7 cellular contexts compared by ENCODE assay signal in genomic region chr12:25052191-25053020, GRCh38.
A peak's percentile ranks its signal among the peaks of the same experiment; 100 is the strongest.
DNase-seq lines count a peak whose midpoint lies in the region; ATAC-seq, FAIRE-seq and TF ChIP-seq lines count a peak whose summit lies in the region.

No MANE protein-coding gene starts in this region.

- no peak overlapping the region for H3K9ac ChIP-seq in astrocyte (ENCODE audit: low read length)

- peaks cover 42% of the 10 kb centered on the region for H3K4me1 Mint-ChIP-seq in T-helper 1 cell treated with Interleukin-12 subunit alpha and Interleukin-12 subunit beta and Interleukin-4 antibody, amounts not matched to agents 30 μg/mL and 1 μg/mL, for 36 hours (ENCODE audit: low read depth)
- H3K4me1 Mint-ChIP-seq in astrocyte (ENCODE audit: low read depth, unreplicated experiment) = peaks cover 10% of the 10 kb centered on the region

- no peaks in the 10 kb centered on the region for H3K4me1 ChIP-seq in astrocyte (ENCODE audit: insufficient read depth, low read length)
- no peaks in the 10 kb centered on the region for H3K4me1 ChIP-seq in mucosa of descending colon (ENCODE audit: low read depth)

- H3K27ac ChIP-seq in astrocyte (ENCODE audit: low read depth, low read length) = no peak overlapping the region

- ATAC-seq in HG03097 (IDR thresholded peaks at IDR 0.05; ENCODE audit: low FRiP score, unreplicated experiment) (peak; percentile 68), mucosa of descending colon (peak; percentile 89)

- H2AFZ ChIP-seq in astrocyte (ENCODE audit: low read depth, low read length) = no peak overlapping the region

- H3K27me3 ChIP-seq in astrocyte (ENCODE audit: insufficient read depth, low read length) = no peaks in the 10 kb centered on the region

- H3K36me3 Mint-ChIP-seq in T-helper 1 cell treated with Interleukin-12 subunit alpha and Interleukin-12 subunit beta and Interleukin-4 antibody, amounts not matched to agents 30 μg/mL and 1 μg/mL, for 36 hours (ENCODE audit: low read depth) = peaks cover 6% of the 10 kb centered on the region
- no peaks in the 10 kb centered on the region for H3K36me3 Mint-ChIP-seq in astrocyte (ENCODE audit: low read depth, unreplicated experiment)

- H3K4me3 ChIP-seq in astrocyte (ENCODE audit: insufficient read depth, low read depth, low read length) (no peak overlapping the region), mucosa of descending colon (peak overlapping the region; percentile 12)

- no peak overlapping the region for H3K4me2 ChIP-seq in astrocyte (ENCODE audit: low read length)

- H3K9me3 ChIP-seq in astrocyte (ENCODE audit: insufficient read depth, low read depth, low read length) = no peaks in the 10 kb centered on the region
- H3K9me3 ChIP-seq in mucosa of descending colon = no peaks in the 10 kb centered on the region

- DNase-seq in GM19238 (ENCODE audit: insufficient read length, low spot score) (peak; percentile 15), astrocyte (ENCODE audit: low read depth) (no peak), mucosa of descending colon (peak in 1 of 3 donors; percentile 33), NCI-H345 treated with DMSO at 0.1 percent for 48 hours (lab: John Stamatoyannopoulos, UW; ENCODE audit: unreplicated experiment) (no peak), NCI-H510A treated with DMSO at 0.1 percent for 48 hours (lab: John Stamatoyannopoulos, UW) (no peak)

- intact Hi-C loops in mucosa of descending colon (cut with DNase I, micrococcal nuclease) = no loop called here

- peaks cover 3% of the 10 kb centered on the region for H3K9me3 Mint-ChIP-seq in T-helper 1 cell treated with Interleukin-12 subunit alpha and Interleukin-12 subunit beta and Interleukin-4 antibody, amounts not matched to agents 30 μg/mL and 1 μg/mL, for 36 hours
- H3K9me3 Mint-ChIP-seq in astrocyte (ENCODE audit: unreplicated experiment) = peaks cover 3% of the 10 kb centered on the region

- no peaks in the 10 kb centered on the region for H3K79me2 ChIP-seq in astrocyte (ENCODE audit: insufficient read depth, low read length)

- TF ChIP-seq CTCF in astrocyte (IDR thresholded peaks at IDR 0.05; ENCODE audit: insufficient read depth, low read depth, low read length) (no peak), mucosa of descending colon (IDR thresholded peaks at IDR 0.05) (no peak)

- no peak for FAIRE-seq in astrocyte (lab: Jason Lieb, UNC)

- H4K20me1 ChIP-seq in astrocyte (ENCODE audit: insufficient read depth, low read length) = no peaks in the 10 kb centered on the region

- H3K36me3 ChIP-seq in astrocyte (ENCODE audit: insufficient read depth, low read length) = no peaks in the 10 kb centered on the region
- no peaks in the 10 kb centered on the region for H3K36me3 ChIP-seq in mucosa of descending colon (ENCODE audit: low read depth)

- H3K27ac Mint-ChIP-seq in T-helper 1 cell treated with Interleukin-12 subunit alpha and Interleukin-12 subunit beta and Interleukin-4 antibody, amounts not matched to agents 30 μg/mL and 1 μg/mL, for 36 hours = peak overlapping the region; percentile 99
- peak overlapping the region; percentile 21 for H3K27ac Mint-ChIP-seq in astrocyte (ENCODE audit: unreplicated experiment)

- H3K4me3 Mint-ChIP-seq in T-helper 1 cell treated with Interleukin-12 subunit alpha and Interleukin-12 subunit beta and Interleukin-4 antibody, amounts not matched to agents 30 μg/mL and 1 μg/mL, for 36 hours = peak overlapping the region; percentile 92
- no peak overlapping the region for H3K4me3 Mint-ChIP-seq in astrocyte (ENCODE audit: unreplicated experiment)

- H3K27me3 Mint-ChIP-seq in T-helper 1 cell treated with Interleukin-12 subunit alpha and Interleukin-12 subunit beta and Interleukin-4 antibody, amounts not matched to agents 30 μg/mL and 1 μg/mL, for 36 hours (ENCODE audit: low read depth) = peaks cover 3% of the 10 kb centered on the region
- H3K27me3 Mint-ChIP-seq in astrocyte (ENCODE audit: low read depth, unreplicated experiment) = no peaks in the 10 kb centered on the region
